In the genomic region with DNA sequence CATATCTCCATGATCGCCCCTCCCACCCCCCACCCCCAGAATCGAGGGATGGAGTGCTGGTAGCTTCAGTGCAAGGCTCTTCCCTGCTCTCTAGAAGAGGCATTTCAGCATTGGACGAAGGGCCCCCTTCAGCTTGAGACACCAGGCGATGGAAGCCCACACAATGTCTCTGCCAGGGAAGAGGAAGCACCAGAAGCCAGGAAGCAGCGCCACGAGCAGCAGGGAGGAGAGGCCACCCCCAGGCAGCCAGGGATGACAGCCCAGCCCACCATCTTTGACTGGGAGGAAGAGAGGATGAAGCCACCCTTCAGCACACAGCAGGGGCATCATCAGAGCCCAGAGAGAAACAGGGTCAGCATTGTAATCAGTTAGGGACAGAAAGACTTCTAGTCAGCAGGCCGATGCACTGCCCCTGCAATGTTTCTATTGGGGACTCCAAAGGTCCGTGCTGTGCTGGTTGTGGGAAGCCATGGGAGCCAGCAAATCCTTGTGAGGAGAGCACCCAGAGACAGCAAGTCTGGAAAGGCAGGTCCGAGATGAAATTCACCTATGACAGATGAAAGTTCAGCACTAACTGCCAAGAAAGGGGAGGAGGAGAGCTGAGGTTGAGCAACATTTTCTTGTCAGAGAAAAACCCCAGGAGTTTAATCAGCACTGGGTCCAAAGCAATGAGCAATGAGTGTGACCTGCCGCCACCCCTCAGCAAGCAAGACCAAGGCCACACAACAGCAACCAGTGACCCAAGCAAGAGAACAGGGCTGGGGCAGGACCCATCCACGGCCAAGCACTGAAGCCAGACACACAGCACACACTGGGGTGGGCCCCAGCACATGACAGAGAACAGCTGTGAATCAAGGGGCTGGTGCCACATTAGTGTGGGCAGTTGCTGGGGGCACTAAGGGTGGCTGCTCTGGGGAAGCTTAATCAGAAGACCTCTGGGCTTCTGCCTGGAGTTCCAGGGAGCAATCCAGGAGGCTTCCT, we compare ENCODE assay signal across 1 cellular context.
TF ChIP-seq lines count a peak whose summit lies in the region.

No MANE protein-coding gene starts in this region.

TF ChIP-seq in HepG2, 621 proteins besides CTCF, POLR2A, EP300 and RAD21 (continues in another document):
- TF ChIP-seq, protein P1, sequence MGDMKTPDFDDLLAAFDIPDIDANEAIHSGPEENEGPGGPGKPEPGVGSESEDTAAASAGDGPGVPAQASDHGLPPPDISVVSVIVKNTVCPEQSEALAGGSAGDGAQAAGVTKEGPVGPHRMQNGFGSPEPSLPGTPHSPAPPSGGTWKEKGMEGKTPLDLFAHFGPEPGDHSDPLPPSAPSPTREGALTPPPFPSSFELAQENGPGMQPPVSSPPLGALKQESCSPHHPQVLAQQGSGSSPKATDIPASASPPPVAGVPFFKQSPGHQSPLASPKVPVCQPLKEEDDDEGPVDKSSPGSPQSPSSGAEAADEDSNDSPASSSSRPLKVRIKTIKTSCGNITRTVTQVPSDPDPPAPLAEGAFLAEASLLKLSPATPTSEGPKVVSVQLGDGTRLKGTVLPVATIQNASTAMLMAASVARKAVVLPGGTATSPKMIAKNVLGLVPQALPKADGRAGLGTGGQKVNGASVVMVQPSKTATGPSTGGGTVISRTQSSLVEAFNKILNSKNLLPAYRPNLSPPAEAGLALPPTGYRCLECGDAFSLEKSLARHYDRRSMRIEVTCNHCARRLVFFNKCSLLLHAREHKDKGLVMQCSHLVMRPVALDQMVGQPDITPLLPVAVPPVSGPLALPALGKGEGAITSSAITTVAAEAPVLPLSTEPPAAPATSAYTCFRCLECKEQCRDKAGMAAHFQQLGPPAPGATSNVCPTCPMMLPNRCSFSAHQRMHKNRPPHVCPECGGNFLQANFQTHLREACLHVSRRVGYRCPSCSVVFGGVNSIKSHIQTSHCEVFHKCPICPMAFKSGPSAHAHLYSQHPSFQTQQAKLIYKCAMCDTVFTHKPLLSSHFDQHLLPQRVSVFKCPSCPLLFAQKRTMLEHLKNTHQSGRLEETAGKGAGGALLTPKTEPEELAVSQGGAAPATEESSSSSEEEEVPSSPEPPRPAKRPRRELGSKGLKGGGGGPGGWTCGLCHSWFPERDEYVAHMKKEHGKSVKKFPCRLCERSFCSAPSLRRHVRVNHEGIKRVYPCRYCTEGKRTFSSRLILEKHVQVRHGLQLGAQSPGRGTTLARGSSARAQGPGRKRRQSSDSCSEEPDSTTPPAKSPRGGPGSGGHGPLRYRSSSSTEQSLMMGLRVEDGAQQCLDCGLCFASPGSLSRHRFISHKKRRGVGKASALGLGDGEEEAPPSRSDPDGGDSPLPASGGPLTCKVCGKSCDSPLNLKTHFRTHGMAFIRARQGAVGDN (CRISPR knock-in tag; IDR thresholded peaks at IDR 0.05), result peak; percentile 56
- TF ChIP-seq HNF4A (CRISPR knock-in tag; IDR thresholded peaks at IDR 0.05), result peak; percentile 30; the same call in 1 of the 2 replicates
- 0 out of 2 replicates have a peak, but pooled peaks have one; percentile 26 for TF ChIP-seq MEIS1 (CRISPR knock-in tag; IDR thresholded peaks at IDR 0.05; ENCODE audit: borderline replicate concordance)
- TF ChIP-seq, protein P2, sequence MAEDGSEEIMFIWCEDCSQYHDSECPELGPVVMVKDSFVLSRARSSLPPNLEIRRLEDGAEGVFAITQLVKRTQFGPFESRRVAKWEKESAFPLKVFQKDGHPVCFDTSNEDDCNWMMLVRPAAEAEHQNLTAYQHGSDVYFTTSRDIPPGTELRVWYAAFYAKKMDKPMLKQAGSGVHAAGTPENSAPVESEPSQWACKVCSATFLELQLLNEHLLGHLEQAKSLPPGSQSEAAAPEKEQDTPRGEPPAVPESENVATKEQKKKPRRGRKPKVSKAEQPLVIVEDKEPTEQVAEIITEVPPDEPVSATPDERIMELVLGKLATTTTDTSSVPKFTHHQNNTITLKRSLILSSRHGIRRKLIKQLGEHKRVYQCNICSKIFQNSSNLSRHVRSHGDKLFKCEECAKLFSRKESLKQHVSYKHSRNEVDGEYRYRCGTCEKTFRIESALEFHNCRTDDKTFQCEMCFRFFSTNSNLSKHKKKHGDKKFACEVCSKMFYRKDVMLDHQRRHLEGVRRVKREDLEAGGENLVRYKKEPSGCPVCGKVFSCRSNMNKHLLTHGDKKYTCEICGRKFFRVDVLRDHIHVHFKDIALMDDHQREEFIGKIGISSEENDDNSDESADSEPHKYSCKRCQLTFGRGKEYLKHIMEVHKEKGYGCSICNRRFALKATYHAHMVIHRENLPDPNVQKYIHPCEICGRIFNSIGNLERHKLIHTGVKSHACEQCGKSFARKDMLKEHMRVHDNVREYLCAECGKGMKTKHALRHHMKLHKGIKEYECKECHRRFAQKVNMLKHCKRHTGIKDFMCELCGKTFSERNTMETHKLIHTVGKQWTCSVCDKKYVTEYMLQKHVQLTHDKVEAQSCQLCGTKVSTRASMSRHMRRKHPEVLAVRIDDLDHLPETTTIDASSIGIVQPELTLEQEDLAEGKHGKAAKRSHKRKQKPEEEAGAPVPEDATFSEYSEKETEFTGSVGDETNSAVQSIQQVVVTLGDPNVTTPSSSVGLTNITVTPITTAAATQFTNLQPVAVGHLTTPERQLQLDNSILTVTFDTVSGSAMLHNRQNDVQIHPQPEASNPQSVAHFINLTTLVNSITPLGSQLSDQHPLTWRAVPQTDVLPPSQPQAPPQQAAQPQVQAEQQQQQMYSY (CRISPR knock-in tag; IDR thresholded peaks at IDR 0.05), result no peak
- no peak for TF ChIP-seq ZNF33A (CRISPR knock-in tag; IDR thresholded peaks at IDR 0.05; ENCODE audit: borderline replicate concordance)
- no peak for TF ChIP-seq MIER3 (CRISPR knock-in tag; IDR thresholded peaks at IDR 0.05; ENCODE audit: borderline replicate concordance)
- peak; percentile 52; the same call in 1 of the 2 replicates for TF ChIP-seq ZNF768 (CRISPR knock-in tag; IDR thresholded peaks at IDR 0.05)
- TF ChIP-seq AHDC1 (CRISPR knock-in tag; IDR thresholded peaks at IDR 0.05; ENCODE audit: borderline replicate concordance), result no peak
- no peak for TF ChIP-seq BHLHE40 (IDR thresholded peaks at IDR 0.05; ENCODE audit: low read length)
- no peak for TF ChIP-seq ZNF350 (CRISPR knock-in tag; IDR thresholded peaks at IDR 0.05; ENCODE audit: borderline replicate concordance, low read depth)
- TF ChIP-seq NCOR1 (IDR thresholded peaks at IDR 0.05; ENCODE audit: borderline replicate concordance, low read length), result no peak
- TF ChIP-seq, protein P3, sequence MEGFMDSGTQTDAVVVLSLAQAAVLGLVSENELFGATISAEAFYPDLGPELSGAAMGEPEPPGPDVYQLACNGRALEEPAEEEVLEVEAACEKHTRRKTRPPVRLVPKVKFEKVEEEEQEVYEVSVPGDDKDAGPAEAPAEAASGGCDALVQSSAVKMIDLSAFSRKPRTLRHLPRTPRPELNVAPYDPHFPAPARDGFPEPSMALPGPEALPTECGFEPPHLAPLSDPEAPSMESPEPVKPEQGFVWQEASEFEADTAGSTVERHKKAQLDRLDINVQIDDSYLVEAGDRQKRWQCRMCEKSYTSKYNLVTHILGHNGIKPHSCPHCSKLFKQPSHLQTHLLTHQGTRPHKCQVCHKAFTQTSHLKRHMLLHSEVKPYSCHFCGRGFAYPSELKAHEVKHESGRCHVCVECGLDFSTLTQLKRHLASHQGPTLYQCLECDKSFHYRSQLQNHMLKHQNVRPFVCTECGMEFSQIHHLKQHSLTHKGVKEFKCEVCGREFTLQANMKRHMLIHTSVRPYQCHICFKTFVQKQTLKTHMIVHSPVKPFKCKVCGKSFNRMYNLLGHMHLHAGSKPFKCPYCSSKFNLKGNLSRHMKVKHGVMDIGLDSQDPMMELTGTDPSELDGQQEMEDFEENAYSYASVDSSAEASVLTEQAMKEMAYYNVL (CRISPR knock-in tag; IDR thresholded peaks at IDR 0.05; ENCODE audit: borderline replicate concordance), result no peak
- no peak for TF ChIP-seq RAD51 (IDR thresholded peaks at IDR 0.05; ENCODE audit: borderline replicate concordance)
- no peak for TF ChIP-seq ELF4 (CRISPR knock-in tag; IDR thresholded peaks at IDR 0.05; ENCODE audit: borderline replicate concordance)
- TF ChIP-seq NCOA2 (CRISPR knock-in tag; IDR thresholded peaks at IDR 0.05), result peak; percentile 36; the same call in 1 of the 2 replicates
- TF ChIP-seq EEA1 (CRISPR knock-in tag; IDR thresholded peaks at IDR 0.05; ENCODE audit: borderline replicate concordance), result no peak
- TF ChIP-seq, protein P4, sequence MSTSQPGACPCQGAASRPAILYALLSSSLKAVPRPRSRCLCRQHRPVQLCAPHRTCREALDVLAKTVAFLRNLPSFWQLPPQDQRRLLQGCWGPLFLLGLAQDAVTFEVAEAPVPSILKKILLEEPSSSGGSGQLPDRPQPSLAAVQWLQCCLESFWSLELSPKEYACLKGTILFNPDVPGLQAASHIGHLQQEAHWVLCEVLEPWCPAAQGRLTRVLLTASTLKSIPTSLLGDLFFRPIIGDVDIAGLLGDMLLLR (CRISPR knock-in tag; IDR thresholded peaks at IDR 0.05), result no peak
- TF ChIP-seq HCFC1 (IDR thresholded peaks at IDR 0.05; ENCODE audit: low read depth, low read length), result no peak
- TF ChIP-seq NCOA5 (CRISPR knock-in tag; IDR thresholded peaks at IDR 0.05), result no peak
- no peak for TF ChIP-seq ZNF773 (CRISPR knock-in tag; IDR thresholded peaks at IDR 0.05; ENCODE audit: borderline replicate concordance)
- TF ChIP-seq MTF2 (CRISPR knock-in tag; IDR thresholded peaks at IDR 0.05; ENCODE audit: borderline replicate concordance), result no peak
- no peak for TF ChIP-seq RELA (CRISPR knock-in tag; IDR thresholded peaks at IDR 0.05)
- TF ChIP-seq RFX5 (IDR thresholded peaks at IDR 0.05; ENCODE audit: low read depth, low read length), result no peak
- TF ChIP-seq ZBTB10 (CRISPR knock-in tag; IDR thresholded peaks at IDR 0.05; ENCODE audit: borderline replicate concordance), result no peak
- TF ChIP-seq ZNF788 (CRISPR knock-in tag; IDR thresholded peaks at IDR 0.05; ENCODE audit: borderline replicate concordance), result no peak
